ENCODE assay signal across 16 cellular contexts in genomic region chr10:126928252-126928651, GRCh38.
"Had no signal": no experiment of that assay in that cellular context is flagged by ENCODE, and none has a peak within 500 bp of the region (broad histone marks: within the 10 kb centered on the region; RNA-seq: fewer than 3 reads in every experiment).

No MANE protein-coding gene starts in this region.

- H3K27ac ChIP-seq: hepatocyte, lower lobe of right lung, neural progenitor cell, pancreas, prostate gland, right lobe of liver, stomach had no signal

- DNase-seq: erythroblast; foreskin melanocyte; lower lobe of right lung; natural killer cell; nucleus accumbens; pancreas; right lobe of liver; stimulated activated CD4-positive, alpha-beta T cell treated with anti-CD3 and anti-CD28 coated beads, Interleukin-2, amount 100 ng/mL, for 24 hours; stimulated activated CD4-positive, alpha-beta T cell treated with anti-CD3 and anti-CD28 coated beads, Interleukin-4, amount 100 ng/mL, for 4 hours; stimulated activated naive CD4-positive, alpha-beta T cell; stomach; substantia nigra; trophoblast cell had no signal

- H3K36me3 ChIP-seq: neural progenitor cell, pancreas, prostate gland, right lobe of liver had no signal

- H3K4me1 ChIP-seq: pancreas, prostate gland had no signal

- H3K4me3 ChIP-seq: hepatocyte, lower lobe of right lung, neural progenitor cell, pancreas, prostate gland, right lobe of liver, stomach had no signal

- H3K9me3 ChIP-seq: lower lobe of right lung, pancreas, prostate gland, right lobe of liver, stomach had no signal

- H3K27me3 ChIP-seq: hepatocyte, neural progenitor cell, pancreas, right lobe of liver, stomach had no signal
